15 cellular contexts compared by ENCODE assay signal in the genomic region with DNA sequence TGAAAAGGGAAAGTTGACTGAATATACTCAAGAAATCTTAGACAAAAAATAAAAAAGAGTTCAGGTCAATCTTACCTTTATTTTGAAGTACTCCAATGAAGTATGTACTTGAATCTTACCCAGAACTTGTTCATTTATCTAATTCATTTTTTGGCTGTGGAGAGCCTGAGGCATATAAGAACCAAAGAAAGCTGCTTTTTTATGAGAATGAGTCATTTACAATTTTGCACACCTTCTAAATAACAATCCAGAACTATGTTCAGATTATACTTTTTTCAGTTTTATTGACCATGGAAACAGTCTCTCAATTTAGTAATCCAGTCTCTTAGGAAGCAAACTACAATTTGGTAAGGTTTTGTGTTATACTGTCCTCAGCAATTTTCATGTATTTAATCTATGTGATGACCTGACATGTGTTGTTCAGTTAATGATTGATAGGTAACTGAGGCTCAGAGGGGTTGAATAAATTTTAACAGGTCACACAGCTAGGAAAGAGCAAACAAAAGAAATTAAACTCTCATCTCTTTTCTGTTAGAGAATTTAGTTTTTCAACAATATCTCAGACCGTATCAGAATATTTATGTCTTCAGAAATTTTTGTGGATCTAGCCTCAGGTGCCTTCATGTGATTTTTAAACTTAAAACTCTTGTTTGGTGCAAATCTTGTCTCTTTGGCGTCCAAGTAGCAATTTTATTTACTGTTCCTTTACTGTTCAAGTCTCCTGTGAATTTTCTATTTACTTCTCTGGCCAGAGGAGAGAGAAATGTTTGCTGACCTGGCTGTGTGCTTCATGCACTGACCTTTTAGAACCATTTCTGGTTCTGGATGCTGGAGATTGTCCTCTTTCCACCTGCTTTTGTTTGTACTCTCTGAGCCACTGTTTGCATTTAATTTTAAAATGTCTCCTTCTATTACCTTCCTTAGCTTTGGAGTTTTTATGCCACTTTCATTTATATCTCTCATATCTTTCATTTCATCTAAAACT.
"Had no signal": no experiment of that assay in that cellular context is flagged by ENCODE, and none has a peak within 500 bp of the region (broad histone marks: within the 10 kb centered on the region; RNA-seq: fewer than 3 reads in every experiment).

No MANE protein-coding gene starts in this region.

- ATAC-seq: activated T-cell treated with anti-CD3 and anti-CD28 coated beads, Interleukin-2, amount 50 U/mL, for 4 hours; effector memory CD8-positive, alpha-beta T cell; left cardiac atrium; natural killer cell treated with Interleukin-12 subunit alpha and Interleukin-12 subunit beta and Interleukin-15 and Interleukin-18, amount 100 ng/mL, for 72 hours; psoas muscle; stimulated activated naive CD8-positive, alpha-beta T cell treated with anti-CD3 and anti-CD28 coated beads, Interleukin-15, amount 100 ng/mL, for 72 hours; upper lobe of right lung had no signal

- H3K9me3 ChIP-seq: psoas muscle, testis, upper lobe of right lung had no signal

- H3K27me3 ChIP-seq: testis, upper lobe of right lung had no signal

- H3K36me3 ChIP-seq: upper lobe of right lung had no signal

- DNase-seq: activated CD4-positive, alpha-beta T cell treated with anti-CD3 and anti-CD28 coated beads for 1 hour; activated CD4-positive, alpha-beta T cell treated with anti-CD3 and anti-CD28 coated beads, Interleukin-2, amount 50 U/mL, for 48 hours; activated gamma-delta T cell; activated T-cell treated with anti-CD3 and anti-CD28 coated beads, Interleukin-2, amount 50 U/mL, for 4 hours; amygdala; cerebellar nuclear complex; effector memory CD8-positive, alpha-beta T cell; left cardiac atrium; nucleus accumbens; psoas muscle; stimulated activated CD4-positive, alpha-beta T cell treated with anti-CD3 and anti-CD28 coated beads, Interleukin-4, amount 100 ng/mL, for 24 hours; stimulated activated naive CD8-positive, alpha-beta T cell treated with anti-CD3 and anti-CD28 coated beads, Interleukin-15, amount 100 ng/mL, for 72 hours; testis; upper lobe of right lung had no signal

- H3K4me1 ChIP-seq: psoas muscle, testis, upper lobe of right lung had no signal

- H3K27ac ChIP-seq: psoas muscle, testis, upper lobe of right lung had no signal

- H3K4me3 ChIP-seq: psoas muscle, testis, upper lobe of right lung had no signal
